Comparison of ENCODE assay signal across 1 cellular context in the genomic region with DNA sequence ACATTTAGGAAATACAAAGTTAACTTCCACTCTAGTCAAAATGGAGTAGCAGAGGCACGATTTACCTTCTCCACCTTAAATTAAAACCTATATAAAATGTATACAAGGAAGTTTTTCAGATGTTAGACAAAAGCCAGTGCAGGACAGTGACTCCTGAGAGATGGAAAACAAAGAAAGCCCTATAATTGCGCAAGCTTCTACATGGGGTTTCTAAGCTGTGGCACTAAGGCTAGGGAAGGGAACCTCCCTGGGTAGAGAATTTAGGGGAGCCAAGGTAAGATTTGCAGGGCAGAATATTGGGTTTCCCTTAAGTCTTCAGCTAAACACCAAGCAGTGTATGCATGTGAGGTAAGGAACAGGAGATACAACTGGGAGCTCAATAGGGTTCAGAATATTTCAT.
TF ChIP-seq lines count a peak whose summit lies in the region.

No MANE protein-coding gene starts in this region.

TF ChIP-seq in K562, 482 proteins besides CTCF, POLR2A, EP300 and RAD21:
- no peak for TF ChIP-seq MAFG (tag; conservative IDR thresholded peaks at IDR 0.05)
- TF ChIP-seq CHD7 (IDR thresholded peaks at IDR 0.05; ENCODE audit: low read depth, low read length): no peak
- no peak for TF ChIP-seq TFAM (CRISPR knock-in tag; conservative IDR thresholded peaks at IDR 0.05)
- no peak for TF ChIP-seq KDM2B (CRISPR knock-in tag; IDR thresholded peaks at IDR 0.05)
- TF ChIP-seq CEBPG (CRISPR knock-in tag; IDR thresholded peaks at IDR 0.05): peak; percentile 55
- peak; percentile 66 to 78 for TF ChIP-seq CEBPG (tag; conservative IDR thresholded peaks at IDR 0.05 in 1 of 2, IDR thresholded peaks at IDR 0.05 in 1 of 2)
- TF ChIP-seq CEBPB (tag; IDR thresholded peaks at IDR 0.05): peak; percentile 94
- TF ChIP-seq, protein P1, sequence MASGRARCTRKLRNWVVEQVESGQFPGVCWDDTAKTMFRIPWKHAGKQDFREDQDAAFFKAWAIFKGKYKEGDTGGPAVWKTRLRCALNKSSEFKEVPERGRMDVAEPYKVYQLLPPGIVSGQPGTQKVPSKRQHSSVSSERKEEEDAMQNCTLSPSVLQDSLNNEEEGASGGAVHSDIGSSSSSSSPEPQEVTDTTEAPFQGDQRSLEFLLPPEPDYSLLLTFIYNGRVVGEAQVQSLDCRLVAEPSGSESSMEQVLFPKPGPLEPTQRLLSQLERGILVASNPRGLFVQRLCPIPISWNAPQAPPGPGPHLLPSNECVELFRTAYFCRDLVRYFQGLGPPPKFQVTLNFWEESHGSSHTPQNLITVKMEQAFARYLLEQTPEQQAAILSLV (tag; IDR thresholded peaks at IDR 0.05): 0 out of 2 replicates have a peak, but pooled peaks have one; percentile 46
- TF ChIP-seq ZFP91 (CRISPR knock-in tag; IDR thresholded peaks at IDR 0.05): no peak
- TF ChIP-seq, protein P2, sequence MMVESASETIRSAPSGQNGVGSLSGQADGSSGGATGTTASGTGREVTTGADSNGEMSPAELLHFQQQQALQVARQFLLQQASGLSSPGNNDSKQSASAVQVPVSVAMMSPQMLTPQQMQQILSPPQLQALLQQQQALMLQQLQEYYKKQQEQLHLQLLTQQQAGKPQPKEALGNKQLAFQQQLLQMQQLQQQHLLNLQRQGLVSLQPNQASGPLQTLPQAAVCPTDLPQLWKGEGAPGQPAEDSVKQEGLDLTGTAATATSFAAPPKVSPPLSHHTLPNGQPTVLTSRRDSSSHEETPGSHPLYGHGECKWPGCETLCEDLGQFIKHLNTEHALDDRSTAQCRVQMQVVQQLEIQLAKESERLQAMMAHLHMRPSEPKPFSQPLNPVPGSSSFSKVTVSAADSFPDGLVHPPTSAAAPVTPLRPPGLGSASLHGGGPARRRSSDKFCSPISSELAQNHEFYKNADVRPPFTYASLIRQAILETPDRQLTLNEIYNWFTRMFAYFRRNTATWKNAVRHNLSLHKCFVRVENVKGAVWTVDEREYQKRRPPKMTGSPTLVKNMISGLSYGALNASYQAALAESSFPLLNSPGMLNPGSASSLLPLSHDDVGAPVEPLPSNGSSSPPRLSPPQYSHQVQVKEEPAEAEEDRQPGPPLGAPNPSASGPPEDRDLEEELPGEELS (CRISPR knock-in tag; IDR thresholded peaks at IDR 0.05; ENCODE audit: borderline replicate concordance): no peak
- no peak for TF ChIP-seq RUNX1 (IDR thresholded peaks at IDR 0.05; ENCODE audit: low read depth)
- TF ChIP-seq ZNF592 (IDR thresholded peaks at IDR 0.05): no peak
- no peak for TF ChIP-seq GABPA (tag; conservative IDR thresholded peaks at IDR 0.05; ENCODE audit: low read depth)
TF ChIP-seq in K562: peak in this region for 3.
